ENCODE assay signal across 18 cellular contexts in the genomic region with DNA sequence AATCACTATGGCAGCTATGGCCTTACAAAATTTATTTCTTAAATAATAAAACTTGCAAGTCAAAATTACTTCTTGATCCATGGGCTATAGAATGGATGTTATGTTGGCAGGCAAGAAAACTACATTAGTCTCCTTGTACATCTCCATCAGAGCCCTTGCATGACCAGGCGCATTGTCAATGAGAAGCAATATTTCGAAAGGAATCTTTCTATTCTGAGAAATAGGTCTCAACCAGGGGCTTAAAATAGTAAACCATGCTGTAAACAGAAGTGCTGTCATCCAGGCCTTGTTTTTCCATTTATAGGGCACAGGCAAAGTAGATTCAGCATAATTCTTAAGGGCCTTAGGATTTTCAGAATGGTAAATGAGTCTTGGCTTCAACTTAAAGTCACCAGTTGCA.
DNase-seq lines count a peak whose midpoint lies in the region; ATAC-seq and TF ChIP-seq lines count a peak whose summit lies in the region.
"Had no signal": no experiment of that assay in that cellular context is flagged by ENCODE, and none has a peak within 500 bp of the region (broad histone marks: within the 10 kb centered on the region; RNA-seq: fewer than 3 reads in every experiment).

No MANE protein-coding gene starts in this region.

- peak in 2 of 4 donors; percentile 5 to 16 for ATAC-seq in heart left ventricle
- peak in 3 of 4 donors; percentile 55 to 68 (median 60) for ATAC-seq in psoas muscle
- no peak for ATAC-seq in GM18909 (IDR thresholded peaks at IDR 0.05; ENCODE audit: poor library complexity, unreplicated experiment)
- no peak for ATAC-seq in natural killer cell treated with Interleukin-12 subunit alpha and Interleukin-12 subunit beta and Interleukin-15 and Interleukin-18, amount 100 ng/mL, for 72 hours
- ATAC-seq: CD8-positive, alpha-beta T cell; GM12878 had no signal

- H3K36me3 Mint-ChIP-seq in endodermal cell (ENCODE audit: low read depth) = no peaks in the 10 kb centered on the region
- H3K36me3 Mint-ChIP-seq in natural killer cell treated with Interleukin-12 subunit alpha and Interleukin-12 subunit beta and Interleukin-15 and Interleukin-18, amount 100 ng/mL, for 72 hours = no peaks in the 10 kb centered on the region
- H3K36me3 Mint-ChIP-seq: CD8-positive, alpha-beta T cell had no signal

- TF ChIP-seq CTCF in heart left ventricle (IDR thresholded peaks at IDR 0.05) (no peak), endodermal cell (conservative IDR thresholded peaks at IDR 0.05) (no peak), psoas muscle (IDR thresholded peaks at IDR 0.05) (no peak)

- intact Hi-C loops in heart left ventricle (cut with DNase I) = loop anchor here in 3 of 10 donors (5.0 to 10.0 kb wide), 2 partner anchors 71 to 73 kb away; no protein-coding TSS in a partner anchor
- intact Hi-C loops in cardiac septum (cut with DNase I) = no loop called here
- intact Hi-C loops in psoas muscle (cut with DNase I) = no loop called here

- no peak overlapping the region for H3K9ac ChIP-seq in endodermal cell (ENCODE audit: extremely low read depth, low read length, poor library complexity, severe bottlenecking)
- H3K9ac ChIP-seq: BLaER1, GM23248 had no signal

- DNase-seq in heart left ventricle = no peak
- no peak for DNase-seq in cardiac septum (ENCODE audit: low spot score)
- DNase-seq in MV-4-11 (lab: John Stamatoyannopoulos, UW) = peak; percentile 50
- DNase-seq in endodermal cell = peak; percentile 2
- no peak for DNase-seq in psoas muscle
- DNase-seq in natural killer cell treated with Interleukin-12 subunit alpha and Interleukin-12 subunit beta and Interleukin-15 and Interleukin-18, amount 100 ng/mL, for 72 hours (ENCODE audit: low spot score) = no peak
- DNase-seq in DMS153 treated with DMSO at 0.1 percent for 48 hours (lab: John Stamatoyannopoulos, UW; ENCODE audit: unreplicated experiment) = no peak
- DNase-seq: 8988T; Calu3; CD8-positive, alpha-beta T cell; DMS53; DND-41; EL; GM23248; HCEC 1CT had no signal

- H3K4me1 ChIP-seq in heart left ventricle (peaks cover 0 to 79% (median 26%) of the 10 kb centered on the region in 12 donors), endodermal cell (ENCODE audit: control insufficient read depth, insufficient read depth, low read length) (no peaks in the 10 kb centered on the region), psoas muscle (no peaks in the 10 kb centered on the region)
- H3K4me1 ChIP-seq: BLaER1 had no signal

- no peaks in the 10 kb centered on the region for H3K4me1 Mint-ChIP-seq in endodermal cell
- H3K4me1 Mint-ChIP-seq in natural killer cell treated with Interleukin-12 subunit alpha and Interleukin-12 subunit beta and Interleukin-15 and Interleukin-18, amount 100 ng/mL, for 72 hours (ENCODE audit: low read depth in 2 of 2) = no peaks in the 10 kb centered on the region

- no peaks in the 10 kb centered on the region for H3K36me3 ChIP-seq in heart left ventricle
- H3K36me3 ChIP-seq in endodermal cell (ENCODE audit: control insufficient read depth, insufficient read depth, low read length) = no peaks in the 10 kb centered on the region
- no peaks in the 10 kb centered on the region for H3K36me3 ChIP-seq in psoas muscle (ENCODE audit: insufficient read depth in 1 of 2, low read depth in 1 of 2)
- H3K36me3 ChIP-seq: BLaER1 had no signal

- no peak overlapping the region for H3K27ac Mint-ChIP-seq in endodermal cell
- no peak overlapping the region for H3K27ac Mint-ChIP-seq in natural killer cell treated with Interleukin-12 subunit alpha and Interleukin-12 subunit beta and Interleukin-15 and Interleukin-18, amount 100 ng/mL, for 72 hours
- H3K27ac Mint-ChIP-seq: CD8-positive, alpha-beta T cell had no signal

- H3K4me3 ChIP-seq in heart left ventricle = no peak overlapping the region
- no peak overlapping the region for H3K4me3 ChIP-seq in endodermal cell (ENCODE audit: low read length)
- H3K4me3 ChIP-seq in psoas muscle = no peak overlapping the region
- H3K4me3 ChIP-seq: BLaER1, GM12878, GM23248 had no signal

- H3K9me3 ChIP-seq in heart left ventricle = no peaks in the 10 kb centered on the region
- no peaks in the 10 kb centered on the region for H3K9me3 ChIP-seq in endodermal cell (ENCODE audit: control insufficient read depth, low read length)
- no peaks in the 10 kb centered on the region for H3K9me3 ChIP-seq in psoas muscle
- H3K9me3 ChIP-seq: BLaER1 had no signal

- TF ChIP-seq POLR2A in heart left ventricle (IDR thresholded peaks at IDR 0.05) = no peak

- H3K27ac ChIP-seq in heart left ventricle (peak overlapping the region; percentile 45 to 91 (median 83)), endodermal cell (ENCODE audit: low read depth, low read length) (no peak overlapping the region), psoas muscle (no peak overlapping the region)
- H3K27ac ChIP-seq: BLaER1, GM23248 had no signal

- WGBS in heart left ventricle, 4 donors = 52 to 61% (median 60%) methylated on average over 2 of the region's 2 CpGs
- WGBS in endodermal cell (ENCODE audit: insufficient coverage in 1 of 2, insufficient read length in 1 of 2), 2 experiments = 88 to 97% methylated on average over 2 of the region's 2 CpGs
- WGBS in psoas muscle, 3 donors = 77 to 83% (median 78%) methylated on average over 2 of the region's 2 CpGs

- H3K27me3 ChIP-seq in heart left ventricle (no peaks in the 10 kb centered on the region), endodermal cell (ENCODE audit: control insufficient read depth, insufficient read depth, low read length, poor library complexity, severe bottlenecking) (no peaks in the 10 kb centered on the region), psoas muscle (ENCODE audit: insufficient read depth in 3 of 3, low read length in 2 of 3) (no peaks in the 10 kb centered on the region)
- H3K27me3 ChIP-seq: BLaER1 had no signal

- peaks cover 3% of the 10 kb centered on the region for H3K27me3 Mint-ChIP-seq in endodermal cell (ENCODE audit: insufficient read depth)
- H3K27me3 Mint-ChIP-seq in natural killer cell treated with Interleukin-12 subunit alpha and Interleukin-12 subunit beta and Interleukin-15 and Interleukin-18, amount 100 ng/mL, for 72 hours = peaks cover 8 to 19% of the 10 kb centered on the region in 2 donors

- H3K4me3 Mint-ChIP-seq in endodermal cell = no peak overlapping the region
- H3K4me3 Mint-ChIP-seq in natural killer cell treated with Interleukin-12 subunit alpha and Interleukin-12 subunit beta and Interleukin-15 and Interleukin-18, amount 100 ng/mL, for 72 hours = no peak overlapping the region
- H3K4me3 Mint-ChIP-seq: CD8-positive, alpha-beta T cell had no signal

- H3K9me3 Mint-ChIP-seq in endodermal cell = no peaks in the 10 kb centered on the region
- H3K9me3 Mint-ChIP-seq in natural killer cell treated with Interleukin-12 subunit alpha and Interleukin-12 subunit beta and Interleukin-15 and Interleukin-18, amount 100 ng/mL, for 72 hours = no peaks in the 10 kb centered on the region
- H3K9me3 Mint-ChIP-seq: CD8-positive, alpha-beta T cell had no signal

Comparison
In these comparisons a context has a peak if more than half of its experiments do, and no peak if none do; other contexts are left out.
1. ATAC-seq: peak in psoas muscle (3 of 4); none in GM18909 (single experiment) and natural killer cell treated with Interleukin-12 subunit alpha and Interleukin-12 subunit beta and Interleukin-15 and Interleukin-18, amount 100 ng/mL, for 72 hours (0 of 2).
2. DNase-seq: peak in MV-4-11 (single experiment) and endodermal cell (single experiment); none in heart left ventricle (0 of 5), cardiac septum (single experiment), psoas muscle (0 of 2), natural killer cell treated with Interleukin-12 subunit alpha and Interleukin-12 subunit beta and Interleukin-15 and Interleukin-18, amount 100 ng/mL, for 72 hours (single experiment) and DMS153 treated with DMSO at 0.1 percent for 48 hours (single experiment).
3. H3K27ac ChIP-seq: peak in heart left ventricle (12 of 12); none in endodermal cell (single experiment) and psoas muscle (single experiment).